8 cellular contexts compared by ENCODE assay signal in the genomic region with DNA sequence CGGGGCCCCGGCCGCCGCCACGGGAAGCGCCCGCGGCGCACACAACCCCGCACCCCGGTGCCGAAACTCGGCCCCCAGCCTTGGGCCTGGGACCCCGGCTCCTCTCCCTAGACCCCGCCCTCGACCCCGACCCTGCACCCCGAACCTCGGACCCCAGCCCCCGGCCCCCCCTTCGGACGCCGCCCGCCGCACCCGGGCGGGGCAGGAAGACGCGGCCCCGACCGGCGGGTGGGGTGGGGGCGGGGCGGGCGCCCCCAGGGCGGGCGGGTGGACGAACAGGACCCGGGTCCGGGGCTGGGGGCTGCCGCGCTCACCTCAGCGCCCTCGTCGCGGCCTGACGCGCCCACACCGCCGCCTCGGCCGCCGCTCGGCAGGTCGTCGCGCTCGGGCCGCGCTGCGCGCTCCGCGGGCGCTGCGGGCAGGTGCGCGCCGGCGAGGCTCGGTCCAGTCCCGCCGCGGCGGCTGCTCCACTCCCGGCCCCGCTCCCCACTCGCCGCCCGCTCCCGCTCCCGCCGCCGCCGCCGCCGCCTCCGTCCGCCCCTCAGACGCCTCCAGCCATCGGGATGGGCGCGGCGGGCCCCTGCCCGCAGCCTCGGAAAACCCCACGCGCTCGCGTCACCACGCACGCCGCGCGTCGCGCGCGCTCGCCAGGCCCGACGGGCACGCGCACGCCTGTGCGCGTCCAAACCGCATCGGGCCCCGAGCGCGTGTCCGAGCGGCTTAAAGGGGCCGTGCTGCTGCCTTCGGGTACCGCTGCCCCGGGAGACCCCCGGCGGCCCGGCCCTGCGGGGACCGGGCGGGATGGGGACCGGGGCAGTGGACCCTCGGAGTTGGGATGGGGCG. TPM values are rescaled to one million over a fixed set of nuclear protein-coding genes. Genes with fewer than 3 reads are reported as not detected.
DNase-seq lines count a peak whose midpoint lies in the region; ATAC-seq and TF ChIP-seq lines count a peak whose summit lies in the region.

TSS of gene GNB1 (minus strand) at position 582 of the 843 bp plus-strand sequence. CDS start 65,634 bp downstream, outside the sequence.

- intact Hi-C loops in left ventricle myocardium inferior (cut with micrococcal nuclease) (no loop called here), prostate gland (cut with DNase I) (loop anchor here (5.0 kb wide), 2 partner anchors 33 to 113 kb away; partner anchors contain the start of gene NADK), upper lobe of right lung (cut with DNase I) (loop anchor here (10.0 kb wide), 1 partner anchor 136 kb away; no protein-coding TSS in a partner anchor)

- H3K4me1 ChIP-seq in left ventricle myocardium inferior: peaks cover 85% of the 10 kb centered on the region
- peaks cover 26% of the 10 kb centered on the region for H3K4me1 ChIP-seq in prostate gland (replicated peaks)
- peaks cover 48% of the 10 kb centered on the region for H3K4me1 ChIP-seq in upper lobe of right lung

- peak within 1 kb of the TSS; percentile 97 for H3K27ac Mint-ChIP-seq in T-helper 17 cell

- peaks cover 4% of the 10 kb centered on the region for H3K36me3 Mint-ChIP-seq in T-helper 17 cell (ENCODE audit: low read depth)

- peak; percentile 72 for TF ChIP-seq POLR2A in prostate gland (IDR thresholded peaks at IDR 0.05)

- no peaks in the 10 kb centered on the region for H3K27me3 Mint-ChIP-seq in T-helper 17 cell

- peak within 1 kb of the TSS; percentile 72 for H3K4me3 ChIP-seq in GM12864 (ENCODE audit: low read depth, low read length)
- peak within 1 kb of the TSS; percentile 96 for H3K4me3 ChIP-seq in left ventricle myocardium inferior
- peak within 1 kb of the TSS; percentile 84 to 87 for H3K4me3 ChIP-seq in prostate gland
- peak within 1 kb of the TSS; percentile 78 for H3K4me3 ChIP-seq in upper lobe of right lung

- H3K36me3 ChIP-seq in left ventricle myocardium inferior (no peaks in the 10 kb centered on the region), prostate gland (no peaks in the 10 kb centered on the region), upper lobe of right lung (no peaks in the 10 kb centered on the region)

- no peak for TF ChIP-seq CTCF in GM12864 (IDR thresholded peaks at IDR 0.05; ENCODE audit: low read depth, low read length, missing control alignments)
- no peak for TF ChIP-seq CTCF in left ventricle myocardium inferior (IDR thresholded peaks at IDR 0.05; ENCODE audit: borderline replicate concordance)
- no peak for TF ChIP-seq CTCF in prostate gland (IDR thresholded peaks at IDR 0.05)
- TF ChIP-seq CTCF in upper lobe of right lung (IDR thresholded peaks at IDR 0.05): no peak

- H3K4me3 Mint-ChIP-seq in T-helper 17 cell: peak within 1 kb of the TSS; percentile 97

- H3K27ac ChIP-seq in left ventricle myocardium inferior (replicated peaks): peak within 1 kb of the TSS; percentile 97
- peak within 1 kb of the TSS; percentile 95 to 96 for H3K27ac ChIP-seq in prostate gland
- peak within 1 kb of the TSS; percentile 90 for H3K27ac ChIP-seq in upper lobe of right lung

- H3K27me3 ChIP-seq in left ventricle myocardium inferior (ENCODE audit: low read depth): no peaks in the 10 kb centered on the region
- no peaks in the 10 kb centered on the region for H3K27me3 ChIP-seq in prostate gland (replicated peaks; ENCODE audit: insufficient read depth)
- no peaks in the 10 kb centered on the region for H3K27me3 ChIP-seq in upper lobe of right lung

- 1% methylated on average over 18 of the region's 137 CpGs for WGBS in prostate gland

- ATAC-seq in HG02610 (IDR thresholded peaks at IDR 0.05; ENCODE audit: unreplicated experiment) (peak; percentile 51), T-helper 17 cell (peak; percentile 76), upper lobe of right lung (peak; percentile 91)

- DNase-seq in GM12864 (ENCODE audit: low read depth) (peak; percentile 74), NCI-H1105 treated with DMSO at 0.1 percent for 48 hours (lab: John Stamatoyannopoulos, UW) (peak; percentile 82), T-helper 17 cell (peak; percentile 86 to 90 (median 89)), amniotic stem cell (lab: John Stamatoyannopoulos, UW) (peak; percentile 66), left ventricle myocardium inferior (peak; percentile 88), prostate gland (ENCODE audit: low spot score) (peak; percentile 77), upper lobe of right lung (peak; percentile 94)

- H3K4me1 Mint-ChIP-seq in T-helper 17 cell: peaks cover 50% of the 10 kb centered on the region

- H3K9me3 ChIP-seq in T-helper 17 cell (ENCODE audit: control insufficient read depth, low read length, poor library complexity, severe bottlenecking) (no peaks in the 10 kb centered on the region), left ventricle myocardium inferior (replicated peaks) (no peaks in the 10 kb centered on the region), prostate gland (no peaks in the 10 kb centered on the region), upper lobe of right lung (no peaks in the 10 kb centered on the region)

RNA-seq across cellular contexts. Expression of gene GNB1, which starts in this region (rescaled TPM):
- total RNA-seq in T-helper 17 cell (100 to 1,000 TPM; 236 to 255 TPM), left ventricle myocardium inferior (158 TPM), prostate gland (100 to 1,000 TPM; 163 to 233 TPM), upper lobe of right lung (328 TPM)

Comparison
In these comparisons a context has a peak if more than half of its experiments do, and no peak if none do; other contexts are left out.
1. Peak in every context shown above with its lines: DNase-seq, ATAC-seq, H3K4me3 ChIP-seq and H3K27ac ChIP-seq.